In genomic region chr1:109622103-109622892, GRCh38 we compare ENCODE assay signal across 9 cellular contexts. TPM values are rescaled to one million over a fixed set of nuclear protein-coding genes. Genes with fewer than 3 reads are reported as not detected.
DNase-seq lines count a peak whose midpoint lies in the region; ATAC-seq and TF ChIP-seq lines count a peak whose summit lies in the region.
"Had no signal": no experiment of that assay in that cellular context is flagged by ENCODE, and none has a peak within 500 bp of the region (broad histone marks: within the 10 kb centered on the region; RNA-seq: fewer than 3 reads in every experiment).

No MANE protein-coding gene starts in this region.

- no peak for ATAC-seq in naive B cell (ENCODE audit: low read depth in 2 of 2)

- H3K4me3 Mint-ChIP-seq in brain (peak overlapping the region; percentile 93 to 100 (median 96)), naive B cell (peak overlapping the region in 7 of 8 donors; percentile 93 to 99 (median 98))

- peak overlapping the region; percentile 96 to 99 (median 98) for H3K27ac Mint-ChIP-seq in brain
- peak overlapping the region; percentile 42 to 97 (median 78) for H3K27ac Mint-ChIP-seq in naive B cell

- no peaks in the 10 kb centered on the region for H3K27me3 ChIP-seq in HL-60 (ENCODE audit: insufficient read depth, poor library complexity, severe bottlenecking)

- H3K36me3 Mint-ChIP-seq in brain (peaks cover 8% of the 10 kb centered on the region), naive B cell (peaks cover 0 to 9% of the 10 kb centered on the region in 2 donors)

- H3K27ac ChIP-seq in HL-60 (replicated peaks), result peak overlapping the region; percentile 90

- H3K27me3 Mint-ChIP-seq in brain (peaks cover 14% of the 10 kb centered on the region), naive B cell (no peaks in the 10 kb centered on the region)

- H3K9me3 Mint-ChIP-seq in brain, result no peaks in the 10 kb centered on the region
- no peaks in the 10 kb centered on the region for H3K9me3 Mint-ChIP-seq in naive B cell

- H3K4me3 ChIP-seq in AG10803 (ENCODE audit: low read length), result peak overlapping the region; percentile 99
- H3K4me3 ChIP-seq in HL-60 (replicated peaks; ENCODE audit: insufficient read depth, low read length), result peak overlapping the region; percentile 94

- TF ChIP-seq CTCF in AG10803 (conservative IDR thresholded peaks at IDR 0.05; ENCODE audit: low read length), result no peak
- no peak for TF ChIP-seq CTCF in HL-60 (IDR thresholded peaks at IDR 0.05; ENCODE audit: insufficient read depth, low read length)
- TF ChIP-seq CTCF in brain (conservative IDR thresholded peaks at IDR 0.05), result no peak

- H3K4me1 Mint-ChIP-seq in brain (peaks cover 66% of the 10 kb centered on the region), naive B cell (peaks cover 57 to 79% (median 61%) of the 10 kb centered on the region in 3 donors)

- no peak for DNase-seq in AG10803 (ENCODE audit: low read depth)
- no peak for DNase-seq in HL-60 (ENCODE audit: low read depth in 1 of 2, low spot score in 1 of 2)
- DNase-seq in naive B cell, result no peak
- no peak for DNase-seq in SW480 (ENCODE audit: low spot score)
- DNase-seq in NCI-H2227 treated with DMSO at 0.1 percent for 48 hours (lab: John Stamatoyannopoulos, UW), result no peak
- DNase-seq in GM19238 (ENCODE audit: insufficient read length, low spot score), result no peak
- no peak for DNase-seq in NCI-H526 treated with DMSO at 0.1 percent for 48 hours (lab: John Stamatoyannopoulos, UW)
- DNase-seq: NCI-H2171 had no signal

RNA-seq across cellular contexts. Expression of gene AMPD2, which starts 2.7 kb away (rescaled TPM):
- polyA plus RNA-seq in brain (ENCODE audit: insufficient read depth, low read depth, low replicate concordance) (140 TPM), naive B cell (ENCODE audit: low read depth in 6 of 6) (10 to 100 TPM; 14.3 to 34.9 (median 25.6) TPM)

RNA-seq across cellular contexts. Expression of gene GNAT2, which starts 2.9 kb away (rescaled TPM):
- polyA plus RNA-seq in brain (ENCODE audit: insufficient read depth, low read depth, low replicate concordance), result not detected
- polyA plus RNA-seq in naive B cell (ENCODE audit: low read depth in 6 of 6), result not detected

RNA-seq across cellular contexts. Expression of gene GSTM4, which starts 33.6 kb away (rescaled TPM):
- 65.2 TPM for polyA plus RNA-seq in brain (ENCODE audit: insufficient read depth, low read depth, low replicate concordance)
- 10 to 100 TPM; 10.6 to 24.4 (median 16.7) TPM for polyA plus RNA-seq in naive B cell (ENCODE audit: low read depth in 6 of 6)

RNA-seq across cellular contexts. Expression of gene GSTM2, which starts 45.6 kb away (rescaled TPM):
- polyA plus RNA-seq in brain (ENCODE audit: insufficient read depth, low read depth, low replicate concordance), result 63.2 TPM
- polyA plus RNA-seq in naive B cell (ENCODE audit: low read depth in 6 of 6), result 10 to 100 TPM in 2 of 6 donors, 1 to 10 TPM in 4; 3.9 to 14.5 (median 5.7) TPM
